Comparison of ENCODE assay signal across 8 cellular contexts in genomic region chr9:125746017-125746773, GRCh38. TPM values are rescaled to one million over a fixed set of nuclear protein-coding genes. Genes with fewer than 3 reads are reported as not detected.
DNase-seq lines count a peak whose midpoint lies in the region; ATAC-seq and TF ChIP-seq lines count a peak whose summit lies in the region.

No MANE protein-coding gene starts in this region.

- peaks cover 8% of the 10 kb centered on the region for H3K36me3 Mint-ChIP-seq in activated naive CD8-positive, alpha-beta T cell treated with anti-CD3 and anti-CD28 coated beads for 36 hours
- peaks cover 2% of the 10 kb centered on the region for H3K36me3 Mint-ChIP-seq in osteocyte (ENCODE audit: unreplicated experiment)

- ATAC-seq in HG02610 (IDR thresholded peaks at IDR 0.05; ENCODE audit: unreplicated experiment) (peak; percentile 74), SK-N-SH treated with all-trans-retinoic acid at 6 μM for 48 hours (peak; percentile 90)

- POLR2A ChIA-PET in GM10248 (lab: Yijun Ruan, JAX) = interaction anchor here (0.6 to 1.5 kb wide), 3 partner anchors 39 to 504 kb away, joined by 3 to 4 read pairs (median 3); partner anchors contain the start of gene MAPKAP1

- TF ChIP-seq CTCF in GM10248 (IDR thresholded peaks at IDR 0.05; ENCODE audit: control extremely low read depth, extremely low read depth, low read depth, missing control alignments) = no peak
- no peak for TF ChIP-seq CTCF in osteocyte (IDR thresholded peaks at IDR 0.05)

- DNase-seq in GM10248 (ENCODE audit: extremely low spot score) = peak; percentile 95
- DNase-seq in NCI-H1092 treated with DMSO at 0.1 percent for 48 hours (lab: John Stamatoyannopoulos, UW) = peak; percentile 94
- peak; percentile 96 for DNase-seq in activated naive CD8-positive, alpha-beta T cell treated with anti-CD3 and anti-CD28 coated beads for 36 hours
- DNase-seq in head of caudate nucleus = peak; percentile 92 to 99 (median 98)
- DNase-seq in osteocyte (ENCODE audit: extremely low spot score, unreplicated experiment) = peak; percentile 97

- no peaks in the 10 kb centered on the region for H3K36me3 ChIP-seq in thymus (ENCODE audit: control insufficient read depth, insufficient read depth)

- H3K4me1 Mint-ChIP-seq in activated naive CD8-positive, alpha-beta T cell treated with anti-CD3 and anti-CD28 coated beads for 36 hours = peaks cover 25% of the 10 kb centered on the region
- H3K4me1 Mint-ChIP-seq in osteocyte (ENCODE audit: unreplicated experiment) = peaks cover 26% of the 10 kb centered on the region

- no peaks in the 10 kb centered on the region for H3K27me3 ChIP-seq in thymus (ENCODE audit: control insufficient read depth, insufficient read depth)

- H3K4me3 Mint-ChIP-seq in activated naive CD8-positive, alpha-beta T cell treated with anti-CD3 and anti-CD28 coated beads for 36 hours = peak overlapping the region; percentile 85
- peak overlapping the region; percentile 88 for H3K4me3 Mint-ChIP-seq in osteocyte (ENCODE audit: unreplicated experiment)

- peak overlapping the region; percentile 87 for H3K4me3 ChIP-seq in thymus (ENCODE audit: low read length)

- intact Hi-C loops in head of caudate nucleus (cut with DNase I) = loop anchor here (10.0 kb wide), 1 partner anchor 159 kb away; no protein-coding TSS in a partner anchor

- CTCF ChIA-PET in GM10248 (lab: Yijun Ruan, JAX) = interaction anchor here (1.1 to 1.7 kb wide), 5 partner anchors 8 to 339 kb away, joined by 3 to 6 read pairs (median 3); no protein-coding TSS in a partner anchor

- no peaks in the 10 kb centered on the region for H3K9me3 ChIP-seq in thymus (ENCODE audit: control insufficient read depth)

- H3K27me3 Mint-ChIP-seq in activated naive CD8-positive, alpha-beta T cell treated with anti-CD3 and anti-CD28 coated beads for 36 hours = peaks cover 26% of the 10 kb centered on the region
- no peaks in the 10 kb centered on the region for H3K27me3 Mint-ChIP-seq in osteocyte (ENCODE audit: unreplicated experiment)

- H3K27ac Mint-ChIP-seq in activated naive CD8-positive, alpha-beta T cell treated with anti-CD3 and anti-CD28 coated beads for 36 hours = peak overlapping the region; percentile 92
- peak overlapping the region; percentile 81 for H3K27ac Mint-ChIP-seq in osteocyte (ENCODE audit: unreplicated experiment)

- H3K27ac ChIP-seq in thymus (ENCODE audit: low read depth) = peak overlapping the region; percentile 92

- no peaks in the 10 kb centered on the region for H3K4me1 ChIP-seq in thymus (ENCODE audit: control insufficient read depth, insufficient read depth, low read length)

- H3K9me3 Mint-ChIP-seq in activated naive CD8-positive, alpha-beta T cell treated with anti-CD3 and anti-CD28 coated beads for 36 hours = no peaks in the 10 kb centered on the region
- H3K9me3 Mint-ChIP-seq in osteocyte (ENCODE audit: unreplicated experiment) = no peaks in the 10 kb centered on the region

- under 1% methylated on average over 79 of the region's 79 CpGs for WGBS in thymus

TF ChIP-seq in SK-N-SH treated with all-trans-retinoic acid at 6 μM for 48 hours, 23 proteins besides CTCF, POLR2A, EP300 and RAD21:
- no peak for TF ChIP-seq ZFP30 (CRISPR knock-in tag; IDR thresholded peaks at IDR 0.05)
- no peak for TF ChIP-seq ZNF8 (CRISPR knock-in tag; IDR thresholded peaks at IDR 0.05)
- TF ChIP-seq OSR1 (CRISPR knock-in tag; IDR thresholded peaks at IDR 0.05) = no peak
- 0 out of 2 replicates have a peak, but pooled peaks have one; percentile 30 for TF ChIP-seq ZFP3 (CRISPR knock-in tag; IDR thresholded peaks at IDR 0.05)
- no peak for TF ChIP-seq BACH2 (CRISPR knock-in tag; IDR thresholded peaks at IDR 0.05; ENCODE audit: borderline replicate concordance)
- TF ChIP-seq CSDC2 (CRISPR knock-in tag; IDR thresholded peaks at IDR 0.05) = peak; percentile 75; the same call in 1 of the 2 replicates
- no peak for TF ChIP-seq RARB (CRISPR knock-in tag; IDR thresholded peaks at IDR 0.05)
- TF ChIP-seq CSRNP3 (CRISPR knock-in tag; IDR thresholded peaks at IDR 0.05) = 0 out of 2 replicates have a peak, but pooled peaks have one; percentile 40
- TF ChIP-seq ISL1 (CRISPR knock-in tag; IDR thresholded peaks at IDR 0.05) = no peak

RNA-seq across cellular contexts. Expression of gene PBX3, which starts 1.0 kb away (rescaled TPM):
- 10 to 100 TPM; 14.6 to 14.9 TPM for total RNA-seq in activated naive CD8-positive, alpha-beta T cell treated with anti-CD3 and anti-CD28 coated beads for 36 hours
- total RNA-seq in osteocyte = 16.0 and 16.1 TPM in 2 replicates
- 21.4 TPM for polyA plus RNA-seq in thymus

RNA-seq across cellular contexts. Expression of gene MAPKAP1, which starts 39.2 kb away (rescaled TPM):
- total RNA-seq in activated naive CD8-positive, alpha-beta T cell treated with anti-CD3 and anti-CD28 coated beads for 36 hours = 10 to 100 TPM; 91.8 to 92.2 TPM
- total RNA-seq in osteocyte = 67.2 and 76.9 TPM in 2 replicates
- 40.3 TPM for polyA plus RNA-seq in thymus

Comparison
In these comparisons a context has a peak if more than half of its experiments do, and no peak if none do; other contexts are left out.
1. Peak in every context shown above with its lines: DNase-seq, ATAC-seq, H3K4me3 ChIP-seq and H3K27ac ChIP-seq.